14 cellular contexts compared by ENCODE assay signal in the genomic region with DNA sequence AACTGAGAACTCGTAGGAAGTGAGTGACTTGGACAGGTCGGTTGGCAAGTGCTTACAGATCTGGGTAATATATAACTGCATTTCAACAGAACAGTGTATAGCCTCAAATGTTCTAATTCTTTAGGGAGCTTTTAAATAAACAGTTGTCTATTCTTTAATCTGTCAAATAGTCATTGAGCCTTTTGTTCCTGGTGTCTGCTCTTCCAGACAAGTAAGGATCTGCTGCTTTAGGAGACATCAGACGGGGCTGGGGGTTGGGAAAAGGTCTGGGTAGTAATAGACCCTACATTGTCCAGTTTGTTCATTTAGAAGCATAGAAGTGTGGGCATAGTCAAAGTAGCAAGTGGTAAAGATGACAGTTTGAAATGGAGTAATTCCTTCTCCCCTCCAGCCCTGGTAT. TPM values are rescaled to one million over a fixed set of nuclear protein-coding genes. Genes with fewer than 3 reads are reported as not detected.
DNase-seq lines count a peak whose midpoint lies in the region; ATAC-seq and TF ChIP-seq lines count a peak whose summit lies in the region.
"Had no signal": no experiment of that assay in that cellular context is flagged by ENCODE, and none has a peak within 500 bp of the region (broad histone marks: within the 10 kb centered on the region; RNA-seq: fewer than 3 reads in every experiment).

No MANE protein-coding gene starts in this region.

- peak overlapping the region; percentile 33 for H3K27ac Mint-ChIP-seq in T-helper 2 cell treated with Interferon-gamma antibody and Interleukin-4, amounts not matched to agents 5 μg/mL and 100 μg/mL, for 36 hours
- peak overlapping the region; percentile 97 for H3K27ac Mint-ChIP-seq in stimulated activated effector memory CD8-positive, alpha-beta T cell treated with anti-CD3 and anti-CD28 coated beads, Interleukin-12 subunit alpha, Interleukin-12 subunit beta, amount 100 ng/mL, for 72 hours

- H3K4me3 ChIP-seq in SK-N-MC (peak overlapping the region; percentile 100), hepatocyte (no peak overlapping the region), gastroesophageal sphincter (no peak overlapping the region), thyroid gland (replicated peaks in 1 of 3) (no peak overlapping the region)

- H3K4me1 ChIP-seq in hepatocyte (ENCODE audit: insufficient read depth) = peaks cover 37% of the 10 kb centered on the region
- H3K4me1 ChIP-seq in gastroesophageal sphincter = peaks cover 0 to 72% (median 35%) of the 10 kb centered on the region in 3 donors
- peaks cover 15% of the 10 kb centered on the region in 2 donors for H3K4me1 ChIP-seq in thyroid gland

- 0 out of 2 replicates have a peak overlapping the region, but pooled peaks have one; percentile 26 for H3K27ac ChIP-seq in SK-N-MC
- H3K27ac ChIP-seq in hepatocyte = peak overlapping the region; percentile 99
- H3K27ac ChIP-seq in gastroesophageal sphincter = no peak overlapping the region
- H3K27ac ChIP-seq in thyroid gland = no peak overlapping the region
- H3K27ac ChIP-seq: neutrophil, WERI-Rb-1 had no signal

- peak overlapping the region; percentile 9 for H3K4me3 Mint-ChIP-seq in T-helper 2 cell treated with Interferon-gamma antibody and Interleukin-4, amounts not matched to agents 5 μg/mL and 100 μg/mL, for 36 hours
- peak overlapping the region; percentile 94 for H3K4me3 Mint-ChIP-seq in stimulated activated effector memory CD8-positive, alpha-beta T cell treated with anti-CD3 and anti-CD28 coated beads, Interleukin-12 subunit alpha, Interleukin-12 subunit beta, amount 100 ng/mL, for 72 hours

- 76% methylated on average over 3 of the region's 3 CpGs for WGBS in hepatocyte (ENCODE audit: low lambda C conversion rate, missing lambda C conversion rate)
- WGBS in gastroesophageal sphincter (ENCODE audit: low coverage in 1 of 2), 2 donors = 50 to 81% methylated on average over 3 of the region's 3 CpGs
- WGBS in thyroid gland, 2 donors = 80 to 84% methylated on average over 3 of the region's 3 CpGs

- TF ChIP-seq POLR2A in gastroesophageal sphincter (IDR thresholded peaks at IDR 0.05) = no peak
- TF ChIP-seq POLR2A in thyroid gland (IDR thresholded peaks at IDR 0.05) = no peak

- no peaks in the 10 kb centered on the region for H3K9me3 Mint-ChIP-seq in T-helper 2 cell treated with Interferon-gamma antibody and Interleukin-4, amounts not matched to agents 5 μg/mL and 100 μg/mL, for 36 hours
- no peaks in the 10 kb centered on the region for H3K9me3 Mint-ChIP-seq in stimulated activated effector memory CD8-positive, alpha-beta T cell treated with anti-CD3 and anti-CD28 coated beads, Interleukin-12 subunit alpha, Interleukin-12 subunit beta, amount 100 ng/mL, for 72 hours

- no peaks in the 10 kb centered on the region for H3K27me3 Mint-ChIP-seq in T-helper 2 cell treated with Interferon-gamma antibody and Interleukin-4, amounts not matched to agents 5 μg/mL and 100 μg/mL, for 36 hours (ENCODE audit: low read depth)

- no peak for TF ChIP-seq CTCF in hepatocyte (IDR thresholded peaks at IDR 0.05; ENCODE audit: poor library complexity)
- no peak for TF ChIP-seq CTCF in gastroesophageal sphincter (IDR thresholded peaks at IDR 0.05)
- no peak for TF ChIP-seq CTCF in thyroid gland (IDR thresholded peaks at IDR 0.05)

- H3K36me3 Mint-ChIP-seq in T-helper 2 cell treated with Interferon-gamma antibody and Interleukin-4, amounts not matched to agents 5 μg/mL and 100 μg/mL, for 36 hours (ENCODE audit: low read depth) = peaks cover 14% of the 10 kb centered on the region
- H3K36me3 Mint-ChIP-seq in stimulated activated effector memory CD8-positive, alpha-beta T cell treated with anti-CD3 and anti-CD28 coated beads, Interleukin-12 subunit alpha, Interleukin-12 subunit beta, amount 100 ng/mL, for 72 hours = peaks cover 53% of the 10 kb centered on the region

- H3K9me3 ChIP-seq in SK-N-MC (ENCODE audit: low read depth, low read length) (no peaks in the 10 kb centered on the region), hepatocyte (ENCODE audit: low read depth) (no peaks in the 10 kb centered on the region), gastroesophageal sphincter (no peaks in the 10 kb centered on the region), thyroid gland (no peaks in the 10 kb centered on the region)
- H3K9me3 ChIP-seq: neutrophil had no signal

- peaks cover 8% of the 10 kb centered on the region for H3K36me3 ChIP-seq in SK-N-MC (ENCODE audit: insufficient read depth, low read length)
- no peaks in the 10 kb centered on the region for H3K36me3 ChIP-seq in hepatocyte (replicated peaks; ENCODE audit: insufficient read depth, low read depth)
- H3K36me3 ChIP-seq in gastroesophageal sphincter = no peaks in the 10 kb centered on the region
- no peaks in the 10 kb centered on the region for H3K36me3 ChIP-seq in thyroid gland
- H3K36me3 ChIP-seq: neutrophil, WERI-Rb-1 had no signal

- no peaks in the 10 kb centered on the region for H3K9me2 ChIP-seq in hepatocyte (replicated peaks; ENCODE audit: insufficient read depth)

- intact Hi-C loops in thyroid gland (cut with DNase I) = no loop called here

- no peak for ATAC-seq in stimulated activated effector memory CD8-positive, alpha-beta T cell treated with anti-CD3 and anti-CD28 coated beads, Interleukin-12 subunit alpha, Interleukin-12 subunit beta, amount 100 ng/mL, for 72 hours
- no peak for ATAC-seq in gastroesophageal sphincter
- ATAC-seq: esophagus mucosa, Panc1 had no signal

- peak overlapping the region; percentile 80 for H3K4me2 ChIP-seq in hepatocyte

- no peak overlapping the region for H3K9ac ChIP-seq in SK-N-MC (ENCODE audit: insufficient read length)

- TF ChIP-seq EP300 in gastroesophageal sphincter (IDR thresholded peaks at IDR 0.05) = no peak

- peaks cover 72% of the 10 kb centered on the region for H3K79me2 ChIP-seq in hepatocyte

- no peak for DNase-seq in T-helper 2 cell treated with Interferon-gamma antibody and Interleukin-4, amounts not matched to agents 5 μg/mL and 100 μg/mL, for 36 hours (ENCODE audit: low spot score)
- DNase-seq in T-helper 2 cell (no peak), SK-N-MC (ENCODE audit: low read depth, low spot score) (no peak), hepatocyte (ENCODE audit: low spot score) (no peak), thyroid gland (no peak), NCI-H748 (lab: John Stamatoyannopoulos, UW; ENCODE audit: unreplicated experiment) (no peak)
- DNase-seq in stimulated activated effector memory CD8-positive, alpha-beta T cell treated with anti-CD3 and anti-CD28 coated beads, Interleukin-12 subunit alpha, Interleukin-12 subunit beta, amount 100 ng/mL, for 72 hours (ENCODE audit: low spot score in 2 of 2) = no peak
- DNase-seq: NCI-H1694 treated with DMSO at 0.1 percent for 48 hours; stimulated activated CD4-positive, alpha-beta T cell treated with anti-CD3 and anti-CD28 coated beads, Interleukin-4, amount 100 ng/mL, for 1 hour; WERI-Rb-1 had no signal

- H3K4me1 Mint-ChIP-seq in T-helper 2 cell treated with Interferon-gamma antibody and Interleukin-4, amounts not matched to agents 5 μg/mL and 100 μg/mL, for 36 hours (ENCODE audit: low read depth) = peaks cover 37% of the 10 kb centered on the region
- H3K4me1 Mint-ChIP-seq in stimulated activated effector memory CD8-positive, alpha-beta T cell treated with anti-CD3 and anti-CD28 coated beads, Interleukin-12 subunit alpha, Interleukin-12 subunit beta, amount 100 ng/mL, for 72 hours = peaks cover 49% of the 10 kb centered on the region

- peaks cover 28% of the 10 kb centered on the region for H4K20me1 ChIP-seq in hepatocyte (ENCODE audit: insufficient read depth, poor library complexity, severe bottlenecking)

- no peak overlapping the region for H2AFZ ChIP-seq in hepatocyte

- H3K27me3 ChIP-seq in hepatocyte (no peaks in the 10 kb centered on the region), gastroesophageal sphincter (no peaks in the 10 kb centered on the region), thyroid gland (no peaks in the 10 kb centered on the region)
- H3K27me3 ChIP-seq: neutrophil had no signal

RNA-seq across cellular contexts. Expression of a gene that starts 2.0 kb away (rescaled TPM):
- total RNA-seq in hepatocyte (102 and 115 TPM in 2 replicates), gastroesophageal sphincter (100 to 1,000 TPM; 131 to 178 (median 141) TPM), thyroid gland (10 to 100 TPM; 75.8 to 99.6 (median 78.5) TPM)
- polyA plus RNA-seq in hepatocyte = 56.0 and 66.6 TPM in 2 replicates

RNA-seq across cellular contexts. Expression of a gene that starts 11.3 kb away (rescaled TPM):
- 1,682 and 1,816 TPM in 2 replicates for total RNA-seq in hepatocyte
- 279 and 281 TPM in 2 replicates for polyA plus RNA-seq in hepatocyte
- total RNA-seq in gastroesophageal sphincter = 1,000 to 10,000 TPM in 3 of 4 donors, 100 to 1,000 TPM in 1; 947 to 1,918 (median 1,526) TPM
- 1,000 to 10,000 TPM; 1,041 to 1,517 (median 1,257) TPM for total RNA-seq in thyroid gland

RNA-seq across cellular contexts. Expression of a gene that starts 38.5 kb away (rescaled TPM):
- total RNA-seq in hepatocyte (25.8 and 27.1 TPM in 2 replicates), gastroesophageal sphincter (10 to 100 TPM; 23.1 to 56.8 (median 42.3) TPM), thyroid gland (100 to 1,000 TPM in 1 of 4 donors, 10 to 100 TPM in 3; 68.5 to 115 (median 79.6) TPM)
- 22.7 and 23.0 TPM in 2 replicates for polyA plus RNA-seq in hepatocyte

Comparison
In these comparisons a context has a peak if more than half of its experiments do, and no peak if none do; other contexts are left out.
1. H3K27ac ChIP-seq: peak in SK-N-MC (single experiment) and hepatocyte (single experiment); none in gastroesophageal sphincter (0 of 4) and thyroid gland (0 of 3).